Comparison of ENCODE assay signal across 22 cellular contexts in genomic region chr1:65827346-65827745, GRCh38. TPM values are rescaled to one million over a fixed set of nuclear protein-coding genes. Genes with fewer than 3 reads are reported as not detected.
DNase-seq lines count a peak whose midpoint lies in the region; ATAC-seq and TF ChIP-seq lines count a peak whose summit lies in the region.
"Had no signal": no experiment of that assay in that cellular context is flagged by ENCODE, and none has a peak within 500 bp of the region (broad histone marks: within the 10 kb centered on the region; RNA-seq: fewer than 3 reads in every experiment).

No MANE protein-coding gene starts in this region.

- H4K5ac ChIP-seq in IMR-90 (ENCODE audit: low read depth, low read length) = no peak overlapping the region

- no peak overlapping the region; the same call in 1 of the 2 replicates for H2BK120ac ChIP-seq in IMR-90 (ENCODE audit: low read depth, low read length)

- peaks cover 7% of the 10 kb centered on the region for H3K4me1 ChIP-seq in IMR-90 (ENCODE audit: control insufficient read depth, insufficient read depth, low read length)
- peaks cover 45% of the 10 kb centered on the region for H3K4me1 ChIP-seq in skeletal muscle satellite cell (ENCODE audit: control insufficient read depth, insufficient read depth, low read length)
- no peaks in the 10 kb centered on the region for H3K4me1 ChIP-seq in heart left ventricle
- no peaks in the 10 kb centered on the region for H3K4me1 ChIP-seq in effector memory CD4-positive, alpha-beta T cell (ENCODE audit: control insufficient read depth, insufficient read depth, low read length, poor library complexity, severe bottlenecking)
- H3K4me1 ChIP-seq: A549; BLaER1 treated with 17β-estradiol and CSF1 and Interleukin-3, amounts not matched to agents 10 nM and 100 nM; Caco-2; Peyer's patch had no signal

- H3K9ac ChIP-seq in IMR-90 (ENCODE audit: low read depth, low read length) (no peak overlapping the region), skeletal muscle satellite cell (ENCODE audit: low read depth, low read length) (no peak overlapping the region)
- H3K9ac ChIP-seq: BLaER1 treated with 17β-estradiol and CSF1 and Interleukin-3, amounts not matched to agents 10 nM and 100 nM had no signal

- H3K4me2 ChIP-seq in IMR-90 (ENCODE audit: low read depth, low read length) = no peak overlapping the region; the same call in 1 of the 2 replicates
- H3K4me2 ChIP-seq in skeletal muscle satellite cell (ENCODE audit: low read length) = peak overlapping the region; percentile 33
- H3K4me2 ChIP-seq: A549; BLaER1 treated with 17β-estradiol and CSF1 and Interleukin-3, amounts not matched to agents 10 nM and 100 nM had no signal

- BruUV-seq in IMR-90 (replicated peaks; lab: Mats Ljungman, UMichigan) = no TSS peak

- intact Hi-C loops in IMR-90 (cut with micrococcal nuclease) = loop anchor here (10.0 kb wide), 1 partner anchor 617 kb away; no protein-coding TSS in a partner anchor
- intact Hi-C loops in heart left ventricle (cut with DNase I) = no loop called here

- H3K56ac ChIP-seq in IMR-90 (ENCODE audit: extremely low read depth, insufficient read depth, low read length) = no peak overlapping the region

- H2BK15ac ChIP-seq in IMR-90 (ENCODE audit: low read depth, low read length) = no peak overlapping the region

- dilution Hi-C loops in IMR-90 (cut with HindIII; ENCODE audit: low sequenced_read_pairs, unreplicated experiment) = no loop called here

- H3K9me3 ChIP-seq in IMR-90 (ENCODE audit: control insufficient read depth, insufficient read depth, low read length) = no peaks in the 10 kb centered on the region
- no peaks in the 10 kb centered on the region for H3K9me3 ChIP-seq in skeletal muscle satellite cell (replicated peaks; ENCODE audit: low read length)
- H3K9me3 ChIP-seq in heart left ventricle = peaks cover 0 to 3% (median 0%) of the 10 kb centered on the region in 12 donors
- no peaks in the 10 kb centered on the region for H3K9me3 ChIP-seq in effector memory CD4-positive, alpha-beta T cell (ENCODE audit: control insufficient read depth, low read length)
- H3K9me3 ChIP-seq: A549; BLaER1 treated with 17β-estradiol and CSF1 and Interleukin-3, amounts not matched to agents 10 nM and 100 nM; Caco-2; Peyer's patch had no signal

- no peak overlapping the region for H3K27ac ChIP-seq in IMR-90 (ENCODE audit: insufficient read depth, low read length)
- H3K27ac ChIP-seq in heart left ventricle = no peak overlapping the region
- no peak overlapping the region for H3K27ac ChIP-seq in effector memory CD4-positive, alpha-beta T cell (ENCODE audit: insufficient read depth, low read length, poor library complexity, severe bottlenecking)
- H3K27ac ChIP-seq: A549; BLaER1 treated with 17β-estradiol and CSF1 and Interleukin-3, amounts not matched to agents 10 nM and 100 nM; Peyer's patch had no signal

- TF ChIP-seq RAD21 in IMR-90 (IDR thresholded peaks at IDR 0.05; ENCODE audit: low read length) = no peak

- no peak overlapping the region for H3K14ac ChIP-seq in IMR-90 (replicated peaks; ENCODE audit: low read depth, low read length)

- no peaks in the 10 kb centered on the region for H4K20me1 ChIP-seq in IMR-90 (ENCODE audit: insufficient read depth, low read length)
- H4K20me1 ChIP-seq: BLaER1 treated with 17β-estradiol and CSF1 and Interleukin-3, amounts not matched to agents 10 nM and 100 nM had no signal

- POLR2A ChIA-PET in IMR-90 (lab: Charles Lee; ENCODE audit: unreplicated experiment) = no interaction called here

- no peaks in the 10 kb centered on the region for H3K36me3 ChIP-seq in IMR-90 (ENCODE audit: control insufficient read depth, insufficient read depth, low read length)
- H3K36me3 ChIP-seq in skeletal muscle satellite cell (ENCODE audit: insufficient read depth, low read length) = no peaks in the 10 kb centered on the region
- H3K36me3 ChIP-seq in heart left ventricle = no peaks in the 10 kb centered on the region
- no peaks in the 10 kb centered on the region for H3K36me3 ChIP-seq in effector memory CD4-positive, alpha-beta T cell (ENCODE audit: control insufficient read depth, insufficient read depth, low read length)
- H3K36me3 ChIP-seq: BLaER1 treated with 17β-estradiol and CSF1 and Interleukin-3, amounts not matched to agents 10 nM and 100 nM; Peyer's patch had no signal

- in situ Hi-C loops in IMR-90 (cut with MboI; ENCODE audit: low sequenced_read_pairs) = no loop called here

- no peak overlapping the region for H3K18ac ChIP-seq in IMR-90 (ENCODE audit: low read depth, low read length)

- no peaks in the 10 kb centered on the region; a peak in 1 of 4 replicates for H3K79me1 ChIP-seq in IMR-90 (ENCODE audit: low read depth in 1 of 2, low read length in 2 of 2)

- no peaks in the 10 kb centered on the region for H3K27me3 ChIP-seq in IMR-90 (ENCODE audit: control insufficient read depth, insufficient read depth, low read length)
- H3K27me3 ChIP-seq in skeletal muscle satellite cell (ENCODE audit: control insufficient read depth, insufficient read depth, low read length) = no peaks in the 10 kb centered on the region
- H3K27me3 ChIP-seq in heart left ventricle = no peaks in the 10 kb centered on the region
- H3K27me3 ChIP-seq in effector memory CD4-positive, alpha-beta T cell (replicated peaks; ENCODE audit: control insufficient read depth, insufficient read depth, low read length, poor library complexity, severe bottlenecking) = no peaks in the 10 kb centered on the region
- H3K27me3 ChIP-seq: BLaER1 treated with 17β-estradiol and CSF1 and Interleukin-3, amounts not matched to agents 10 nM and 100 nM; Peyer's patch had no signal

- TF ChIP-seq CTCF in IMR-90 (conservative IDR thresholded peaks at IDR 0.05; ENCODE audit: low read depth, low read length) = no peak
- no peak for TF ChIP-seq CTCF in fibroblast of mammary gland (conservative IDR thresholded peaks at IDR 0.05; ENCODE audit: control insufficient read depth, insufficient read depth, low read depth, low read length)
- no peak for TF ChIP-seq CTCF in heart left ventricle (IDR thresholded peaks at IDR 0.05)

- no CpG with 5 or more reads among the region's 1 CpG for WGBS in IMR-90 (ENCODE audit: extremely low coverage in 2 of 2, insufficient read length in 1 of 2), 2 experiments
- WGBS in heart left ventricle, 4 donors = 74 to 88% (median 84%) methylated on average over 1 of the region's 1 CpG

- H4K8ac ChIP-seq in IMR-90 (ENCODE audit: low read depth in 2 of 2, low read length in 2 of 2) = peak overlapping the region in 1 of 2 experiments; percentile 78; a peak in 1 of 4 replicates

- H2BK20ac ChIP-seq in IMR-90 (ENCODE audit: low read depth, low read length) = no peak overlapping the region

- no peak overlapping the region for H2AFZ ChIP-seq in IMR-90 (replicated peaks; ENCODE audit: low read length, poor library complexity)

- no peak for ATAC-seq in IMR-90 (ENCODE audit: low read depth)
- ATAC-seq in heart left ventricle = no peak
- ATAC-seq in HG02884 (IDR thresholded peaks at IDR 0.05; ENCODE audit: unreplicated experiment) = no peak
- ATAC-seq: A549, K562 had no signal

- no peak overlapping the region for H4K91ac ChIP-seq in IMR-90 (ENCODE audit: insufficient read depth, low read depth, low read length)

- CTCF ChIA-PET in IMR-90 (lab: Yijun Ruan, JAX) = interaction anchor here (0.9 kb wide), 1 partner anchor 8 kb away, joined by 3 read pairs; no protein-coding TSS in a partner anchor

- no peak overlapping the region for H3K4ac ChIP-seq in IMR-90 (ENCODE audit: low read depth, low read length)

- no peak overlapping the region for H3K23ac ChIP-seq in IMR-90 (ENCODE audit: low read depth, low read length)

- H3K4me3 ChIP-seq in IMR-90 (ENCODE audit: insufficient read depth, low read depth, low read length) = no peak overlapping the region
- H3K4me3 ChIP-seq in fibroblast of mammary gland (ENCODE audit: control insufficient read depth, low read depth, low read length) = no peak overlapping the region
- H3K4me3 ChIP-seq in skeletal muscle satellite cell (ENCODE audit: low read length) = no peak overlapping the region
- H3K4me3 ChIP-seq in heart left ventricle = no peak overlapping the region
- no peak overlapping the region for H3K4me3 ChIP-seq in effector memory CD4-positive, alpha-beta T cell (ENCODE audit: insufficient read depth, low read depth, low read length, poor library complexity, severe bottlenecking)
- H3K4me3 ChIP-seq: A549; BLaER1 treated with 17β-estradiol and CSF1 and Interleukin-3, amounts not matched to agents 10 nM and 100 nM; K562; Peyer's patch had no signal

- H2AK5ac ChIP-seq in IMR-90 (ENCODE audit: low read depth, low read length) = no peak overlapping the region

- H2BK5ac ChIP-seq in IMR-90 (ENCODE audit: low read depth, low read length, poor library complexity, severe bottlenecking) = peak overlapping the region; percentile 68

- H3K9me1 ChIP-seq in IMR-90 (ENCODE audit: insufficient read depth, low read length) = peaks cover 2% of the 10 kb centered on the region; the same call in 1 of the 2 replicates

- DNase-seq in EH (ENCODE audit: low read depth) = peak; percentile 50
- peak; percentile 58 for DNase-seq in IMR-90
- peak; percentile 9 for DNase-seq in fibroblast of mammary gland (ENCODE audit: low read depth)
- DNase-seq in heart left ventricle = no peak
- DNase-seq in effector memory CD4-positive, alpha-beta T cell = no peak
- DNase-seq: Caco-2; CD4-positive, alpha-beta memory T cell; DMS 273 treated with DMSO at 0.1 percent for 48 hours; DMS79 treated with DMSO at 0.1 percent for 48 hours; MM.1S; NCI-H1048; NCI-H1417 treated with DMSO at 0.1 percent for 48 hours; NCI-H187; NCI-H446; NCI-H526; Peyer's patch had no signal

- no peak for TF ChIP-seq POLR2A in IMR-90 (IDR thresholded peaks at IDR 0.05; ENCODE audit: low read depth, low read length)
- no peak for TF ChIP-seq POLR2A in heart left ventricle (IDR thresholded peaks at IDR 0.05)

- H2AK9ac ChIP-seq in IMR-90 (replicated peaks; ENCODE audit: low read depth, low read length, poor library complexity) = no peak overlapping the region

TF ChIP-seq in IMR-90, 13 proteins besides CTCF, POLR2A, EP300 and RAD21 (continues in another document):
- TF ChIP-seq CHD1 (IDR thresholded peaks at IDR 0.05; ENCODE audit: low read depth, low read length) (no peak), SMC3 (IDR thresholded peaks at IDR 0.05; ENCODE audit: low read depth, low read length) (no peak), RCOR1 (IDR thresholded peaks at IDR 0.05; ENCODE audit: insufficient replicate concordance, low read length) (no peak), NFE2L2 (IDR thresholded peaks at IDR 0.05; ENCODE audit: low read depth, low read length) (no peak)

RNA-seq across cellular contexts. Expression of gene PDE4B, which starts 34.7 kb away (rescaled TPM):
- total RNA-seq in IMR-90 (2012; rRNA removed) = 15.6 and 21.3 TPM in 2 replicates
- polyA plus RNA-seq in IMR-90 (2012; rRNA removed) = 5.2 and 5.8 TPM in 2 replicates
- 1.9 and 2.1 TPM in 2 replicates for polyA plus RNA-seq in IMR-90 (2012; cell fraction: cytosol; rRNA removed)
- 5.4 and 25.3 TPM in 2 replicates for polyA plus RNA-seq in IMR-90 (2012; cell fraction: nucleus; rRNA removed; ENCODE audit: low replicate concordance)
- total RNA-seq in skeletal muscle satellite cell (2012; rRNA removed) = 0.66 and 2.5 TPM in 2 replicates
- total RNA-seq in heart left ventricle = 10 to 100 TPM in 6 of 9 donors, 1 to 10 TPM in 3; 5.9 to 71.9 (median 16.2) TPM
- polyA plus RNA-seq in heart left ventricle = 10 to 100 TPM in 1 of 2 donors, 1 to 10 TPM in 1; 1.4 to 17.4 TPM
- total RNA-seq: Caco-2, G401 had no signal
- polyA plus RNA-seq: K562 had no signal

Comparison
In these comparisons a context has a peak if more than half of its experiments do, and no peak if none do; other contexts are left out.
1. DNase-seq: peak in EH (single experiment), IMR-90 (single experiment) and fibroblast of mammary gland (single experiment); none in heart left ventricle (0 of 5) and effector memory CD4-positive, alpha-beta T cell (0 of 3).